ENCODE assay signal across 24 cellular contexts in the genomic region with DNA sequence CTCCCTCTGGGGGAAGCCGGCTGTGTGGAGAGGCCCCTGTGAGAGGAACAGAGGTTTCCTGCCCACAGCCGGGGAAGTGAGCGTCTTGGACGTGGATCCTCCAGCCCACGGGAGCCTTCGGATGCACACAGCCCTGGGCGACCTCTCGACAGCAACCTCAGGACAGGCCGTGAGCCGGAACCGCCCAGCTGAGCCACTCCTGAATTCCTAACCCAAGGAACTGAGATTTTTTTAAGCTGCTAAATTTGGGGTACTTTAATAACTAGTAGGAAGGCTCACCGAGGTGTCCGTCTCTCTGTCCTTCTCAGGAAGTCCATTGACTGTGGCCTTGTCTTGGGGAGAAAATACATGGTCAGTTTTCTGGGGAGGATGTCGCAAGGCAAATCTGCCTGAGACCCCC. TPM values are rescaled to one million over a fixed set of nuclear protein-coding genes. Genes with fewer than 3 reads are reported as not detected.
A peak's percentile ranks its signal among the peaks of the same experiment; 100 is the strongest.
DNase-seq lines count a peak whose midpoint lies in the region; ATAC-seq lines count a peak whose summit lies in the region.
"Had no signal": no experiment of that assay in that cellular context is flagged by ENCODE, and none has a peak within 500 bp of the region (broad histone marks: within the 10 kb centered on the region; RNA-seq: fewer than 3 reads in every experiment).

No MANE protein-coding gene starts in this region.

- H3K9ac ChIP-seq in BLaER1 (peak overlapping the region; percentile 2; the same call in 1 of the 2 replicates), neuronal stem cell (ENCODE audit: low read depth, low read length, poor library complexity) (no peak overlapping the region)

- peaks cover 69% of the 10 kb centered on the region for H3K4me1 Mint-ChIP-seq in dendritic cell treated with granulocyte-macrophage colony-stimulating factor and Interleukin-4, amounts not matched to agents 40 ng/mL and 50 ng/mL, for 4 days (ENCODE audit: low read depth)

- H3K36me3 Mint-ChIP-seq in dendritic cell treated with granulocyte-macrophage colony-stimulating factor and Interleukin-4, amounts not matched to agents 40 ng/mL and 50 ng/mL, for 4 days (ENCODE audit: low read depth): peaks cover 58% of the 10 kb centered on the region
- H3K36me3 Mint-ChIP-seq: IgD-negative memory B cell had no signal

- H4K91ac ChIP-seq in neuronal stem cell (ENCODE audit: low read depth, low read length, poor library complexity): no peak overlapping the region

- H3K9me3 ChIP-seq in BLaER1: no peaks in the 10 kb centered on the region
- no peaks in the 10 kb centered on the region for H3K9me3 ChIP-seq in neuronal stem cell (replicated peaks in 1 of 2; ENCODE audit: control insufficient read depth in 2 of 2, insufficient read depth in 1 of 2, low read depth in 1 of 2, low read length in 2 of 2)
- H3K9me3 ChIP-seq in thymus (ENCODE audit: control insufficient read depth): no peaks in the 10 kb centered on the region
- H3K9me3 ChIP-seq: A549 had no signal

- no peak overlapping the region for H3K4ac ChIP-seq in neuronal stem cell (ENCODE audit: low read length)

- peak overlapping the region; percentile 6 for H2BK15ac ChIP-seq in neuronal stem cell (ENCODE audit: low read length)

- H3K14ac ChIP-seq in neuronal stem cell (ENCODE audit: low read length): no peak overlapping the region

- H3K4me2 ChIP-seq in BLaER1 (peak overlapping the region; percentile 85), neuronal stem cell (ENCODE audit: insufficient read depth, low read length, poor library complexity, severe bottlenecking) (no peak overlapping the region)
- H3K4me2 ChIP-seq: A549 had no signal

- H4K20me1 ChIP-seq in BLaER1: no peaks in the 10 kb centered on the region

- H3K23ac ChIP-seq in neuronal stem cell (ENCODE audit: low read depth, low read length, poor library complexity): no peak overlapping the region

- no peak for ATAC-seq in HG03095 (IDR thresholded peaks at IDR 0.05; ENCODE audit: unreplicated experiment)
- ATAC-seq: A549, GM12878, HepG2 had no signal

- no peaks in the 10 kb centered on the region for H3K27me3 ChIP-seq in BLaER1
- H3K27me3 ChIP-seq in neuronal stem cell (ENCODE audit: control insufficient read depth in 3 of 3, insufficient read depth in 3 of 3, low read depth in 1 of 3, low read length in 3 of 3): peaks cover 0 to 4% (median 0%) of the 10 kb centered on the region in 3 experiments
- no peaks in the 10 kb centered on the region for H3K27me3 ChIP-seq in thymus (ENCODE audit: control insufficient read depth, insufficient read depth)

- H3K9me3 Mint-ChIP-seq in dendritic cell treated with granulocyte-macrophage colony-stimulating factor and Interleukin-4, amounts not matched to agents 40 ng/mL and 50 ng/mL, for 4 days: no peaks in the 10 kb centered on the region
- H3K9me3 Mint-ChIP-seq: CD4-positive, CD25-positive, alpha-beta regulatory T cell; CD8-positive, alpha-beta memory T cell; IgD-negative memory B cell had no signal

- peaks cover 79% of the 10 kb centered on the region for H3K4me1 ChIP-seq in BLaER1
- no peaks in the 10 kb centered on the region for H3K4me1 ChIP-seq in neuronal stem cell (ENCODE audit: control insufficient read depth in 2 of 2, insufficient read depth in 1 of 2, low read depth in 1 of 2, low read length in 2 of 2)
- peaks cover 2% of the 10 kb centered on the region for H3K4me1 ChIP-seq in thymus (ENCODE audit: control insufficient read depth, insufficient read depth, low read length)
- H3K4me1 ChIP-seq: A549 had no signal

- no peak overlapping the region for H2BK120ac ChIP-seq in neuronal stem cell (ENCODE audit: low read depth, low read length)

- H4K8ac ChIP-seq in neuronal stem cell (ENCODE audit: low read depth, low read length): no peak overlapping the region

- peaks cover 6% of the 10 kb centered on the region for H3K27me3 Mint-ChIP-seq in dendritic cell treated with granulocyte-macrophage colony-stimulating factor and Interleukin-4, amounts not matched to agents 40 ng/mL and 50 ng/mL, for 4 days
- H3K27me3 Mint-ChIP-seq: CD4-positive, CD25-positive, alpha-beta regulatory T cell; CD8-positive, alpha-beta memory T cell; IgD-negative memory B cell had no signal

- H3K4me3 ChIP-seq in BLaER1 (no peak overlapping the region), neuronal stem cell (ENCODE audit: low read length in 2 of 2) (no peak overlapping the region), thymus (ENCODE audit: low read length) (no peak overlapping the region)
- H3K4me3 ChIP-seq: A549, GM12878 had no signal

- H3K79me1 ChIP-seq in neuronal stem cell (ENCODE audit: low read depth, low read length): no peaks in the 10 kb centered on the region

- peak overlapping the region; percentile 56 for H3K27ac Mint-ChIP-seq in dendritic cell treated with granulocyte-macrophage colony-stimulating factor and Interleukin-4, amounts not matched to agents 40 ng/mL and 50 ng/mL, for 4 days
- H3K27ac Mint-ChIP-seq: CD4-positive, CD25-positive, alpha-beta regulatory T cell had no signal

- H2AK5ac ChIP-seq in neuronal stem cell (ENCODE audit: low read depth, low read length): no peak overlapping the region

- H2AFZ ChIP-seq in neuronal stem cell (ENCODE audit: low read length): no peak overlapping the region

- H3K27ac ChIP-seq in BLaER1 (peak overlapping the region; percentile 63), neuronal stem cell (replicated peaks; ENCODE audit: low read length) (no peak overlapping the region), thymus (ENCODE audit: low read depth) (peak overlapping the region; percentile 33)
- H3K27ac ChIP-seq: 22Rv1, A549 had no signal

- intact Hi-C loops in dendritic cell treated with granulocyte-macrophage colony-stimulating factor and Interleukin-4, amounts not matched to agents 40 ng/mL and 50 ng/mL, for 4 days (cut with micrococcal nuclease): loop anchor here (2.0 kb wide), 1 partner anchor 31 kb away; no protein-coding TSS in a partner anchor

- peak overlapping the region; percentile 16 for H2BK12ac ChIP-seq in neuronal stem cell (ENCODE audit: low read length)

- no peak for DNase-seq in neuronal stem cell (ENCODE audit: low spot score)
- no peak for DNase-seq in T-helper 2 cell
- DNase-seq in activated effector memory CD4-positive, alpha-beta T cell treated with anti-CD3 and anti-CD28 coated beads, Interleukin-2, amount 50 U/mL, for 16 hours: no peak
- DNase-seq: AML-193; C1 segment of cervical spinal cord; CD4-positive, CD25-positive, alpha-beta regulatory T cell; CD8-positive, alpha-beta memory T cell; COR-L47; DMS 273 treated with DMSO at 0.1 percent for 48 hours; DMS53; DND-41; EL; HCEC 1CT; KBM-7 had no signal

- H3K18ac ChIP-seq in neuronal stem cell (ENCODE audit: low read length): no peak overlapping the region

- H3K36me3 ChIP-seq in BLaER1 (peaks cover 33% of the 10 kb centered on the region), neuronal stem cell (replicated peaks in 1 of 2; ENCODE audit: control insufficient read depth in 2 of 2, insufficient read depth in 2 of 2, low read length in 2 of 2) (no peaks in the 10 kb centered on the region), thymus (ENCODE audit: control insufficient read depth, insufficient read depth) (peaks cover 44% of the 10 kb centered on the region)

- H3K4me3 Mint-ChIP-seq in dendritic cell treated with granulocyte-macrophage colony-stimulating factor and Interleukin-4, amounts not matched to agents 40 ng/mL and 50 ng/mL, for 4 days: no peak overlapping the region
- H3K4me3 Mint-ChIP-seq: CD4-positive, CD25-positive, alpha-beta regulatory T cell; CD8-positive, alpha-beta memory T cell; IgD-negative memory B cell had no signal

- no peak overlapping the region for H2BK5ac ChIP-seq in neuronal stem cell (ENCODE audit: low read length)

- WGBS in neuronal stem cell (ENCODE audit: extremely low coverage in 2 of 2, insufficient read length in 2 of 2, insufficient replicate concordance in 1 of 2), 2 donors: no CpG with 5 or more reads among the region's 14 CpGs
- 95% methylated on average over 14 of the region's 14 CpGs for WGBS in thymus

RNA-seq across cellular contexts. Expression of a gene that starts 9.1 kb away (rescaled TPM):
- polyA plus RNA-seq in neuronal stem cell (2013, experiment 1 of 2): not detected
- polyA plus RNA-seq in neuronal stem cell (2013, experiment 2 of 2): not detected
- 128 TPM for polyA plus RNA-seq in thymus
- polyA plus RNA-seq: A549 had no signal

RNA-seq across cellular contexts. Expression of a gene that starts 16.7 kb away (rescaled TPM):
- not detected for polyA plus RNA-seq in neuronal stem cell (2013, experiment 1 of 2)
- polyA plus RNA-seq in neuronal stem cell (2013, experiment 2 of 2): not detected
- polyA plus RNA-seq in thymus: 0.89 TPM
- polyA plus RNA-seq: A549; CD4-positive, CD25-positive, alpha-beta regulatory T cell; CD8-positive, alpha-beta memory T cell; H1 had no signal

RNA-seq across cellular contexts. Expression of a gene that starts 42.7 kb away (rescaled TPM):
- not detected for polyA plus RNA-seq in neuronal stem cell (2013, experiment 1 of 2)
- polyA plus RNA-seq in neuronal stem cell (2013, experiment 2 of 2): not detected
- 9.2 TPM for polyA plus RNA-seq in thymus
- polyA plus RNA-seq: A549; CD8-positive, alpha-beta memory T cell; H1; HepG2 had no signal

RNA-seq across cellular contexts. Expression of a gene that starts 59.6 kb away (rescaled TPM):
- 504 TPM for polyA plus RNA-seq in neuronal stem cell (2013, experiment 1 of 2)
- polyA plus RNA-seq in neuronal stem cell (2013, experiment 2 of 2): 501 TPM
- 0.43 TPM for polyA plus RNA-seq in thymus
- polyA plus RNA-seq: CD8-positive, alpha-beta memory T cell had no signal
